20 cellular contexts compared by ENCODE assay signal in the genomic region with DNA sequence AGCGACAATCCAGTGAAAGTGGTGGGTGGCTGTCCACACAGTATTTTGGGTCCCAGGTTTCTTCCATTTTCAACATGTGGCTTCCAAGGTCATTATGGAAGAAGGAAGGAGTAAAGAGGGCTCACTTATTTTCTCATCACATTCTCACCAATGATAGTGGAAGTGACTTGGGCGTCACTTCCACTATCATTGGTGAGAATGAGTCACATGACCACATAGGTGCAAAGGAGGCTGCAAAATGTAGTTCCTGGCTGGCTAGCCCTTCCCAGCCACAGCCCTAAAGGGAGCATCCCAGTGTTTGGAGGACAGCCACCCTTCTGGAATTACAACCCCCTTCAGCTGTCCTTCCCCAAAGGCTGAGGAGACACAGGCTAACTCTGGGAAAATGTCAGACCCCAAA.
"Had no signal": no experiment of that assay in that cellular context is flagged by ENCODE, and none has a peak within 500 bp of the region (broad histone marks: within the 10 kb centered on the region; RNA-seq: fewer than 3 reads in every experiment).

No MANE protein-coding gene starts in this region.

- H3K9me3 ChIP-seq: Peyer's patch, SJCRH30 had no signal

- H3K4me3 ChIP-seq: PC-9, Peyer's patch, SJCRH30 had no signal

- H2AFZ ChIP-seq: PC-9 had no signal

- H3K4me2 ChIP-seq: PC-9 had no signal

- H3K27me3 ChIP-seq: Peyer's patch, SJCRH30 had no signal

- DNase-seq: Kasumi-1, KG1, MV-4-11, NCI-H1048, NCI-H1105, NCI-H1417, NCI-H1436 treated with DMSO at 0.1 percent for 48 hours, NCI-H1694, NCI-H187 treated with DMSO at 0.1 percent for 48 hours, NCI-H2029 treated with DMSO at 0.1 percent for 48 hours, NCI-H2227 treated with DMSO at 0.1 percent for 48 hours, NCI-H524, NCI-H526 treated with DMSO at 0.1 percent for 48 hours, NCI-H748 treated with DMSO at 0.1 percent for 48 hours, PC-9, Peyer's patch, SHP77 treated with DMSO at 0.1 percent for 48 hours had no signal

- H3K4me1 ChIP-seq: Peyer's patch had no signal

- H3K36me3 ChIP-seq: Peyer's patch, SJCRH30 had no signal

- ATAC-seq: Right ventricle myocardium inferior, SK-N-SH treated with all-trans-retinoic acid at 6 μM for 48 hours had no signal

- H3K27ac ChIP-seq: PC-9, Peyer's patch, SJCRH30 had no signal
